Comparison of ENCODE assay signal across 8 cellular contexts in genomic region chr4:56544573-56545131, GRCh38. TPM values are rescaled to one million over a fixed set of nuclear protein-coding genes. Genes with fewer than 3 reads are reported as not detected.
A peak's percentile ranks its signal among the peaks of the same experiment; 100 is the strongest.
DNase-seq lines count a peak whose midpoint lies in the region; ATAC-seq and TF ChIP-seq lines count a peak whose summit lies in the region.

No MANE protein-coding gene starts in this region.

- no peaks in the 10 kb centered on the region for H3K4me1 ChIP-seq in colonic mucosa

- peaks cover 8% of the 10 kb centered on the region for H3K4me1 Mint-ChIP-seq in activated CD4-positive, alpha-beta T cell treated with anti-CD3 and anti-CD28 coated beads, Interleukin-2, amount 10 ng/mL, durations not matched to agents 24 days and 14 days

- H3K4me3 ChIP-seq in colonic mucosa = peak overlapping the region; percentile 4

- intact Hi-C loops in activated CD4-positive, alpha-beta T cell treated with anti-CD3 and anti-CD28 coated beads, Interleukin-2, amount 10 ng/mL, durations not matched to agents 24 days and 14 days (cut with micrococcal nuclease) = loop anchor here (1.0 to 10.0 kb wide), 4 partner anchors 14 to 290 kb away; a partner anchor contains a TSS
- intact Hi-C loops in colonic mucosa (cut with DNase I) = loop anchor here (5.0 kb wide), 2 partner anchors 117 to 597 kb away; partner anchors contain the start of gene CEP135

- no peaks in the 10 kb centered on the region for H3K9me3 Mint-ChIP-seq in activated CD4-positive, alpha-beta T cell treated with anti-CD3 and anti-CD28 coated beads, Interleukin-2, amount 10 ng/mL, durations not matched to agents 24 days and 14 days

- H3K27me3 ChIP-seq in colonic mucosa = no peaks in the 10 kb centered on the region

- peaks cover 18% of the 10 kb centered on the region for H3K27me3 Mint-ChIP-seq in activated CD4-positive, alpha-beta T cell treated with anti-CD3 and anti-CD28 coated beads, Interleukin-2, amount 10 ng/mL, durations not matched to agents 24 days and 14 days

- peak overlapping the region; percentile 77 for H3K4me3 Mint-ChIP-seq in activated CD4-positive, alpha-beta T cell treated with anti-CD3 and anti-CD28 coated beads, Interleukin-2, amount 10 ng/mL, durations not matched to agents 24 days and 14 days

- H3K27ac ChIP-seq in colonic mucosa = no peak overlapping the region

- H3K9ac ChIP-seq in colonic mucosa (ENCODE audit: low read depth in 2 of 2, low read length in 2 of 2) = peak overlapping the region; percentile 12 to 70

- no peaks in the 10 kb centered on the region for H3K9me3 ChIP-seq in colonic mucosa

- no peaks in the 10 kb centered on the region for H3K36me3 Mint-ChIP-seq in activated CD4-positive, alpha-beta T cell treated with anti-CD3 and anti-CD28 coated beads, Interleukin-2, amount 10 ng/mL, durations not matched to agents 24 days and 14 days (ENCODE audit: low read depth)

- peak; percentile 81 for DNase-seq in AG08395 (ENCODE audit: low spot score)
- peak; percentile 53 for DNase-seq in NCI-H460 (ENCODE audit: extremely low read depth, low read depth)
- peak; percentile 96 for DNase-seq in activated CD4-positive, alpha-beta T cell treated with anti-CD3 and anti-CD28 coated beads, Interleukin-2, amount 10 ng/mL, durations not matched to agents 24 days and 14 days
- DNase-seq in colonic mucosa = peak; percentile 86
- peak; percentile 95 for DNase-seq in left kidney (ENCODE audit: low read depth, low spot score)
- peak; percentile 91 to 92 for DNase-seq in stimulated activated CD4-positive, alpha-beta T cell treated with anti-CD3 and anti-CD28 coated beads, Interleukin-2, amount 100 ng/mL, for 24 hours

- TF ChIP-seq CTCF in colonic mucosa (IDR thresholded peaks at IDR 0.05) = peak; percentile 99

- peak; percentile 83 for ATAC-seq in GM18870 (IDR thresholded peaks at IDR 0.05; ENCODE audit: unreplicated experiment)
- peak; percentile 95 for ATAC-seq in HG03139 (IDR thresholded peaks at IDR 0.05; ENCODE audit: unreplicated experiment)

- no peaks in the 10 kb centered on the region for H3K36me3 ChIP-seq in colonic mucosa

- H3K27ac Mint-ChIP-seq in activated CD4-positive, alpha-beta T cell treated with anti-CD3 and anti-CD28 coated beads, Interleukin-2, amount 10 ng/mL, durations not matched to agents 24 days and 14 days = no peak overlapping the region

RNA-seq across cellular contexts. Expression of gene ARL9, which starts 39.1 kb away (rescaled TPM):
- not detected in 2 replicates for total RNA-seq in NCI-H460 (2014; rRNA removed; shearing (Covaris generic))
- polyA plus RNA-seq in NCI-H460 (2014; cell fraction: nucleus; rRNA removed) = not detected in 2 replicates
- total RNA-seq in activated CD4-positive, alpha-beta T cell treated with anti-CD3 and anti-CD28 coated beads, Interleukin-2, amount 10 ng/mL, durations not matched to agents 24 days and 14 days = 0.07 TPM in 1 of 2 replicates, not detected in the other
- under 1 TPM; 0.17 to 0.29 TPM for total RNA-seq in colonic mucosa
